In genomic region chr14:24479999-24480398, GRCh38 we compare ENCODE assay signal across 7 cellular contexts. TPM values are rescaled to one million over a fixed set of nuclear protein-coding genes. Genes with fewer than 3 reads are reported as not detected.
"Had no signal": no experiment of that assay in that cellular context is flagged by ENCODE, and none has a peak within 500 bp of the region (broad histone marks: within the 10 kb centered on the region; RNA-seq: fewer than 3 reads in every experiment).

No MANE protein-coding gene starts in this region.

RNA-seq across cellular contexts. Expression of gene CMA1, which starts 28.1 kb away (rescaled TPM):
- total RNA-seq: activated CD4-positive, alpha-beta memory T cell treated with anti-CD3 and anti-CD28 coated beads, Interleukin-2, amount 10 ng/mL, durations not matched to agents 7 days and 5 days; activated CD4-positive, alpha-beta T cell treated with anti-CD3 and anti-CD28 coated beads, Interleukin-2, amount 10 ng/mL, durations not matched to agents 7 days and 5 days; activated CD8-positive, alpha-beta memory T cell treated with anti-CD3 and anti-CD28 coated beads, Interleukin-2, amount 10 ng/mL, durations not matched to agents 7 days and 5 days; ascending aorta; bronchial epithelial cell; cardiac muscle cell; chondrocyte had no signal
- polyA plus RNA-seq: cardiac muscle cell had no signal
